15 cellular contexts compared by ENCODE assay signal in the genomic region with DNA sequence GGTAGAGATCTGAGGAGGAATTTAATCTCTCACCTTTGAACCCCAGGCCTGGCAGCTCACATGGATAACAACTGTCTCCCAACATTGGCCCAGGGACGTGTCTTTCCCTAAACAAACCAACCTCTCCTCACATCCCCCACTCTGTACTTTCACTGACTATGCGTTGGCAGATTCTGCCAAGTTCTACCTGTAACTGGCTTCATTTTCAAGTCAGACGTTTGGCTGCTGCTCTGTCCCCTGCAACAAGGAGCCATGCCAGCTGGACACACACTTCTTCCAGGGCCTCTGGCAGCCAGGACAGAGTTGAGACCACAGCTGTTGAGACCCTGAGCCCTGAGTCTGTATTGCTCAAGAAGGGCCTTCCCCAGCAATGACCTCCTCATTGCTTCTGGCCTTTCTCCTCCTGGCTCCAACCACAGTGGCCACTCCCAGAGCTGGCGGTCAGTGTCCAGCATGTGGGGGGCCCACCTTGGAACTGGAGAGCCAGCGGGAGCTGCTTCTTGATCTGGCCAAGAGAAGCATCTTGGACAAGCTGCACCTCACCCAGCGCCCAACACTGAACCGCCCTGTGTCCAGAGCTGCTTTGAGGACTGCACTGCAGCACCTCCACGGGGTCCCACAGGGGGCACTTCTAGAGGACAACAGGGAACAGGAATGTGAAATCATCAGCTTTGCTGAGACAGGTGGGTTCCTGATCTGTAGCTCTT. TPM values are rescaled to one million over a fixed set of nuclear protein-coding genes. Genes with fewer than 3 reads are reported as not detected.
DNase-seq lines count a peak whose midpoint lies in the region; ATAC-seq and TF ChIP-seq lines count a peak whose summit lies in the region.
"Had no signal": no experiment of that assay in that cellular context is flagged by ENCODE, and none has a peak within 500 bp of the region (broad histone marks: within the 10 kb centered on the region; RNA-seq: fewer than 3 reads in every experiment).

Gene INHBC, plus strand, starts transcription at position 268 of the 707 bp plus-strand sequence. Its CDS starts 103 bp downstream, at position 371.

- peak within 1 kb of the TSS in 9 of 11 experiments; percentile 9 to 51 (median 35); a peak in 13 of 22 replicates for H3K9ac ChIP-seq in BLaER1 treated with 17β-estradiol and CSF1 and Interleukin-3, amounts not matched to agents 10 nM and 100 nM
- H3K9ac ChIP-seq in Loucy (ENCODE audit: low read depth, low read length, poor library complexity, severe bottlenecking) = peak within 1 kb of the TSS; percentile 77

- DNase-seq in chondrocyte (ENCODE audit: low spot score) = peak; percentile 79
- DNase-seq in natural killer cell treated with Interleukin-12 subunit alpha and Interleukin-12 subunit beta and Interleukin-15 and Interleukin-18, amount 100 ng/mL, for 72 hours (ENCODE audit: low spot score) = no peak
- DNase-seq in ovary = no peak
- no peak for DNase-seq in activated gamma-delta T cell treated with Interleukin-2 at 50 U/mL for 16 hours
- DNase-seq: effector CD4-positive, alpha-beta T cell; foreskin keratinocyte; psoas muscle; upper lobe of right lung had no signal

- H3K27me3 Mint-ChIP-seq in chondrocyte (ENCODE audit: low read depth) = no peaks in the 10 kb centered on the region
- H3K27me3 Mint-ChIP-seq in natural killer cell treated with Interleukin-12 subunit alpha and Interleukin-12 subunit beta and Interleukin-15 and Interleukin-18, amount 100 ng/mL, for 72 hours = no peaks in the 10 kb centered on the region
- H3K27me3 Mint-ChIP-seq: memory B cell had no signal

- H3K9me3 Mint-ChIP-seq in chondrocyte (ENCODE audit: low read depth) = no peaks in the 10 kb centered on the region
- no peaks in the 10 kb centered on the region for H3K9me3 Mint-ChIP-seq in natural killer cell treated with Interleukin-12 subunit alpha and Interleukin-12 subunit beta and Interleukin-15 and Interleukin-18, amount 100 ng/mL, for 72 hours
- H3K9me3 Mint-ChIP-seq: brain, memory B cell had no signal

- peaks cover 18% of the 10 kb centered on the region for H3K79me2 ChIP-seq in Loucy (ENCODE audit: insufficient read depth, low read length)

- TF ChIP-seq EP300 in ovary (IDR thresholded peaks at IDR 0.05) = no peak

- no peak within 1 kb of the TSS for H3K4me3 Mint-ChIP-seq in chondrocyte (ENCODE audit: unreplicated experiment)
- H3K4me3 Mint-ChIP-seq in natural killer cell treated with Interleukin-12 subunit alpha and Interleukin-12 subunit beta and Interleukin-15 and Interleukin-18, amount 100 ng/mL, for 72 hours = peak within 1 kb of the TSS; percentile 78
- H3K4me3 Mint-ChIP-seq: memory B cell had no signal

- no peaks in the 10 kb centered on the region for H4K20me1 ChIP-seq in BLaER1 treated with 17β-estradiol and CSF1 and Interleukin-3, amounts not matched to agents 10 nM and 100 nM
- H4K20me1 ChIP-seq in Loucy (ENCODE audit: insufficient read depth, low read length, poor library complexity, severe bottlenecking) = peaks cover 5% of the 10 kb centered on the region

- no peak within 1 kb of the TSS for H3K27ac Mint-ChIP-seq in chondrocyte (ENCODE audit: unreplicated experiment)
- H3K27ac Mint-ChIP-seq in natural killer cell treated with Interleukin-12 subunit alpha and Interleukin-12 subunit beta and Interleukin-15 and Interleukin-18, amount 100 ng/mL, for 72 hours = peak within 1 kb of the TSS; percentile 88 to 96
- H3K27ac Mint-ChIP-seq: memory B cell had no signal

- H3K4me2 ChIP-seq in BLaER1 treated with 17β-estradiol and CSF1 and Interleukin-3, amounts not matched to agents 10 nM and 100 nM = peak within 1 kb of the TSS; percentile 5 to 56 (median 49); a peak in 19 of 22 replicates
- peak within 1 kb of the TSS; percentile 78 for H3K4me2 ChIP-seq in Loucy (ENCODE audit: low read depth, low read length, poor library complexity, severe bottlenecking)

- H3K27ac ChIP-seq in BLaER1 treated with 17β-estradiol and CSF1 and Interleukin-3, amounts not matched to agents 10 nM and 100 nM = peak within 1 kb of the TSS in 8 of 11 experiments; percentile 26 to 56 (median 41); a peak in 15 of 22 replicates
- no peak within 1 kb of the TSS for H3K27ac ChIP-seq in ovary
- H3K27ac ChIP-seq: foreskin keratinocyte, psoas muscle, SJSA1, upper lobe of right lung had no signal

- no peak for TF ChIP-seq CTCF in Loucy (conservative IDR thresholded peaks at IDR 0.05; ENCODE audit: low read length)
- TF ChIP-seq CTCF in chondrocyte (IDR thresholded peaks at IDR 0.05) = no peak
- TF ChIP-seq CTCF in ovary (IDR thresholded peaks at IDR 0.05) = no peak

- H3K4me1 ChIP-seq in BLaER1 treated with 17β-estradiol and CSF1 and Interleukin-3, amounts not matched to agents 10 nM and 100 nM = peaks cover 10 to 28% (median 23%) of the 10 kb centered on the region in 10 experiments; a peak in 19 of 20 replicates
- H3K4me1 ChIP-seq in Loucy (ENCODE audit: insufficient read depth, low read length, poor library complexity, severe bottlenecking) (peaks cover 27% of the 10 kb centered on the region), ovary (ENCODE audit: insufficient read depth) (no peaks in the 10 kb centered on the region)
- H3K4me1 ChIP-seq: psoas muscle had no signal

- H3K36me3 ChIP-seq in BLaER1 treated with 17β-estradiol and CSF1 and Interleukin-3, amounts not matched to agents 10 nM and 100 nM = no peaks in the 10 kb centered on the region
- H3K36me3 ChIP-seq in Loucy (ENCODE audit: insufficient read depth, low read length) (no peaks in the 10 kb centered on the region), ovary (no peaks in the 10 kb centered on the region)
- H3K36me3 ChIP-seq: upper lobe of right lung had no signal

- H3F3A ChIP-seq in Loucy (ENCODE audit: low read depth) = peaks cover 2% of the 10 kb centered on the region; the same call in 1 of the 2 replicates

- intact Hi-C loops in ovary (cut with DNase I) = loop anchor here in 1 of 4 donors (5.0 kb wide), 1 partner anchor 167 kb away; no protein-coding TSS in a partner anchor

- no peaks in the 10 kb centered on the region for H3K9me2 ChIP-seq in Loucy (replicated peaks; ENCODE audit: low read depth, low read length)

- no peak for ATAC-seq in natural killer cell treated with Interleukin-12 subunit alpha and Interleukin-12 subunit beta and Interleukin-15 and Interleukin-18, amount 100 ng/mL, for 72 hours
- ATAC-seq in GM19328 (IDR thresholded peaks at IDR 0.05; ENCODE audit: unreplicated experiment) = no peak
- ATAC-seq in GM19455 (IDR thresholded peaks at IDR 0.05; ENCODE audit: unreplicated experiment) = no peak
- ATAC-seq: foreskin keratinocyte, psoas muscle, upper lobe of right lung had no signal

- WGBS in ovary, 3 donors = 55 to 65% (median 58%) methylated on average over 8 of the region's 8 CpGs

- no peaks in the 10 kb centered on the region for H3K36me3 Mint-ChIP-seq in chondrocyte (ENCODE audit: low read depth)
- H3K36me3 Mint-ChIP-seq in natural killer cell treated with Interleukin-12 subunit alpha and Interleukin-12 subunit beta and Interleukin-15 and Interleukin-18, amount 100 ng/mL, for 72 hours = no peaks in the 10 kb centered on the region
- H3K36me3 Mint-ChIP-seq: brain, memory B cell had no signal

- no peaks in the 10 kb centered on the region for H3K27me3 ChIP-seq in BLaER1 treated with 17β-estradiol and CSF1 and Interleukin-3, amounts not matched to agents 10 nM and 100 nM
- H3K27me3 ChIP-seq in Loucy (ENCODE audit: insufficient read depth, low read length, poor library complexity, severe bottlenecking) (no peaks in the 10 kb centered on the region), ovary (no peaks in the 10 kb centered on the region)
- H3K27me3 ChIP-seq: foreskin keratinocyte, SJSA1, upper lobe of right lung had no signal

- peaks cover 12% of the 10 kb centered on the region for H3K4me1 Mint-ChIP-seq in chondrocyte (ENCODE audit: low read depth)
- H3K4me1 Mint-ChIP-seq in natural killer cell treated with Interleukin-12 subunit alpha and Interleukin-12 subunit beta and Interleukin-15 and Interleukin-18, amount 100 ng/mL, for 72 hours (ENCODE audit: low read depth in 2 of 2) = peaks cover 29 to 31% of the 10 kb centered on the region in 2 donors

- no peak for TF ChIP-seq POLR2A in ovary (IDR thresholded peaks at IDR 0.05)

- no peaks in the 10 kb centered on the region for H3K9me3 ChIP-seq in BLaER1 treated with 17β-estradiol and CSF1 and Interleukin-3, amounts not matched to agents 10 nM and 100 nM (replicated peaks in 1 of 11)
- H3K9me3 ChIP-seq in Loucy (ENCODE audit: insufficient read depth, low read depth, low read length) = no peaks in the 10 kb centered on the region
- no peaks in the 10 kb centered on the region for H3K9me3 ChIP-seq in ovary
- H3K9me3 ChIP-seq: psoas muscle, SJSA1, upper lobe of right lung had no signal

- peak within 1 kb of the TSS; percentile 86 for H2AFZ ChIP-seq in Loucy (ENCODE audit: low read length)

- no peak within 1 kb of the TSS for H3K4me3 ChIP-seq in BLaER1 treated with 17β-estradiol and CSF1 and Interleukin-3, amounts not matched to agents 10 nM and 100 nM
- peak within 1 kb of the TSS; percentile 73 for H3K4me3 ChIP-seq in Loucy (ENCODE audit: low read length, poor library complexity, severe bottlenecking)
- H3K4me3 ChIP-seq in ovary = no peak within 1 kb of the TSS
- H3K4me3 ChIP-seq: psoas muscle, SJSA1, upper lobe of right lung had no signal

RNA-seq across cellular contexts. Expression of gene INHBC, which starts in this region (rescaled TPM):
- not detected in 3 replicates for total RNA-seq in chondrocyte
- total RNA-seq in natural killer cell treated with Interleukin-12 subunit alpha and Interleukin-12 subunit beta and Interleukin-15 and Interleukin-18, amount 100 ng/mL, for 72 hours = not detected
- under 1 TPM in 2 of 7 donors, not detected in 5; 0.12 to 0.27 TPM for total RNA-seq in ovary
- under 1 TPM; 0.07 to 0.12 TPM for polyA plus RNA-seq in ovary
- total RNA-seq: foreskin keratinocyte, upper lobe of right lung had no signal
- polyA plus RNA-seq: foreskin keratinocyte had no signal

Comparison
In these comparisons a context has a peak if more than half of its experiments do, and no peak if none do; other contexts are left out.
1. Peak in DNase-seq in chondrocyte; RNA of the gene not detected or under 1 TPM.
2. H3K27ac ChIP-seq: peak in BLaER1 treated with 17β-estradiol and CSF1 and Interleukin-3, amounts not matched to agents 10 nM and 100 nM (8 of 11); none in ovary (0 of 2).